Comparison of ENCODE assay signal across 16 cellular contexts in the genomic region with DNA sequence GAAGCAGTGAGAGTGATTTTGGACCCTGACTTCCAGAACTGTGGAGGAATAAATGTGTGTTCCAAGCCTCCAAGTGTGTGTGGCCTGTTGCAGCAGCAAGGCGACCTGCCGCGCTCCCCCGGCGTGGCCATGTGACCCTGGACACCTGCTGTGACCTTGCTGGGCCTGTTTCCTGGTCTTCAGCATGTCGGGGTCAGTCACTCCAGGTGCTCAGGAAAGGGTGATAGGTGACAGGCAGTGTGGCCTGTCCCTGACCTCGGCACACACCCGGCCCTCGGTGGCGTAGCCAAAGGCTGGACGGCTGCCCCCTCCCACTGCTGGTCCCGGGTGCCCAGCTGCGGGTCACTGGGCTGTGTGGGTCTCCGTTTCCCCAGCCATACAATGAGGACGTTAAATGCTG. TPM values are rescaled to one million over a fixed set of nuclear protein-coding genes. Genes with fewer than 3 reads are reported as not detected.
"Had no signal": no experiment of that assay in that cellular context is flagged by ENCODE, and none has a peak within 500 bp of the region (broad histone marks: within the 10 kb centered on the region; RNA-seq: fewer than 3 reads in every experiment).

No MANE protein-coding gene starts in this region.

- H3K9me3 ChIP-seq: mucosa of descending colon, upper lobe of left lung had no signal

- H3K9me3 Mint-ChIP-seq: activated T-cell treated with anti-CD3 and anti-CD28 coated beads, Interleukin-2, amount 50 U/mL, for 24 hours; activated T-helper 17 cell treated with anti-CD3 and anti-CD28 coated beads, Interleukin-2, amount 50 U/mL, for 72 hours had no signal

- DNase-seq: activated CD8-positive, alpha-beta memory T cell treated with anti-CD3 and anti-CD28 coated beads, Interleukin-2, amount 50 U/mL, for 4 hours; activated T-cell treated with anti-CD3 and anti-CD28 coated beads, Interleukin-2, amount 50 U/mL, for 24 hours; effector memory CD4-positive, alpha-beta T cell; foreskin melanocyte; hippocampal formation; mesenchymal stem cell; occipital lobe; stimulated activated CD4-positive, alpha-beta T cell treated with anti-CD3 and anti-CD28 coated beads, Interleukin-4, amount 100 ng/mL, for 24 hours; stimulated activated naive CD8-positive, alpha-beta T cell treated with anti-CD3 and anti-CD28 coated beads, Interleukin-15, Interleukin-2, amounts not matched to agents 100 U/mL and 50 U/mL, for 24 hours; T-helper 1 cell had no signal

- H3K36me3 ChIP-seq: upper lobe of left lung had no signal

- H3K4me3 ChIP-seq: mucosa of descending colon, upper lobe of left lung had no signal

- H3K36me3 Mint-ChIP-seq: activated naive CD4-positive, alpha-beta T cell treated with anti-CD3 and anti-CD28 coated beads, Interleukin-2, amount 50 U/mL, for 72 hours; brain had no signal

- ATAC-seq: activated naive CD4-positive, alpha-beta T cell treated with anti-CD3 and anti-CD28 coated beads, Interleukin-2, amount 50 U/mL, for 72 hours; activated T-helper 17 cell treated with anti-CD3 and anti-CD28 coated beads, Interleukin-2, amount 50 U/mL, for 72 hours; mucosa of descending colon; stimulated activated naive CD8-positive, alpha-beta T cell treated with anti-CD3 and anti-CD28 coated beads, Interleukin-15, Interleukin-2, amounts not matched to agents 100 U/mL and 50 U/mL, for 24 hours had no signal

- H3K4me1 ChIP-seq: upper lobe of left lung had no signal

- H3K4me1 Mint-ChIP-seq: activated T-helper 17 cell treated with anti-CD3 and anti-CD28 coated beads, Interleukin-2, amount 50 U/mL, for 72 hours; brain had no signal

- H3K4me3 Mint-ChIP-seq: activated T-cell treated with anti-CD3 and anti-CD28 coated beads, Interleukin-2, amount 50 U/mL, for 24 hours; activated T-helper 17 cell treated with anti-CD3 and anti-CD28 coated beads, Interleukin-2, amount 50 U/mL, for 72 hours; brain had no signal

- H3K27ac ChIP-seq: upper lobe of left lung had no signal

- H3K27ac Mint-ChIP-seq: activated naive CD4-positive, alpha-beta T cell treated with anti-CD3 and anti-CD28 coated beads, Interleukin-2, amount 50 U/mL, for 72 hours; activated T-cell treated with anti-CD3 and anti-CD28 coated beads, Interleukin-2, amount 50 U/mL, for 24 hours; activated T-helper 17 cell treated with anti-CD3 and anti-CD28 coated beads, Interleukin-2, amount 50 U/mL, for 72 hours; brain had no signal

- H3K27me3 ChIP-seq: upper lobe of left lung had no signal

- H3K27me3 Mint-ChIP-seq: activated T-cell treated with anti-CD3 and anti-CD28 coated beads, Interleukin-2, amount 50 U/mL, for 24 hours; activated T-helper 17 cell treated with anti-CD3 and anti-CD28 coated beads, Interleukin-2, amount 50 U/mL, for 72 hours had no signal

RNA-seq across cellular contexts. Expression of gene ZNF469, which starts 31.8 kb away (rescaled TPM):
- polyA plus RNA-seq: neural cell had no signal
